In genomic region chr21:41837756-41838297, GRCh38 we compare ENCODE assay signal across 22 cellular contexts.
"Had no signal": no experiment of that assay in that cellular context is flagged by ENCODE, and none has a peak within 500 bp of the region (broad histone marks: within the 10 kb centered on the region; RNA-seq: fewer than 3 reads in every experiment).

No MANE protein-coding gene starts in this region.

- H3K9ac ChIP-seq: neural progenitor cell had no signal

- H2AFZ ChIP-seq: neural progenitor cell had no signal

- H3K4me1 ChIP-seq: breast epithelium, gastrocnemius medialis, heart left ventricle, psoas muscle, upper lobe of left lung had no signal

- FAIRE-seq: astrocyte, small intestine had no signal

- H3K9me3 ChIP-seq: gastrocnemius medialis, psoas muscle had no signal

- H3K4me3 ChIP-seq: breast epithelium, gastrocnemius medialis, heart left ventricle, neural progenitor cell, psoas muscle, thoracic aorta, upper lobe of left lung had no signal

- H3K36me3 ChIP-seq: breast epithelium, neural progenitor cell had no signal

- H3K27me3 ChIP-seq: breast epithelium, gastrocnemius medialis, heart left ventricle, neural progenitor cell, upper lobe of left lung had no signal

- ATAC-seq: esophagus mucosa; gastrocnemius medialis; heart left ventricle; left ventricle myocardium superior; psoas muscle; right cardiac atrium; stimulated activated effector memory CD8-positive, alpha-beta T cell treated with anti-CD3 and anti-CD28 coated beads, Interleukin-12 subunit alpha, Interleukin-12 subunit beta, amount 100 ng/mL, for 72 hours had no signal

- H3K27ac ChIP-seq: breast epithelium, gastrocnemius medialis, heart left ventricle, neural progenitor cell, psoas muscle, thoracic aorta, upper lobe of left lung had no signal

- DNase-seq: activated CD4-positive, alpha-beta T cell treated with anti-CD3 and anti-CD28 coated beads, Interleukin-2, amount 50 U/mL, for 1 hour; activated CD8-positive, alpha-beta memory T cell treated with anti-CD3 and anti-CD28 coated beads for 24 hours; activated CD8-positive, alpha-beta memory T cell treated with anti-CD3 and anti-CD28 coated beads, Interleukin-2, amount 50 U/mL, for 48 hours; activated gamma-delta T cell; activated T-cell treated with anti-CD3 and anti-CD28 coated beads, Interleukin-2, amount 50 U/mL, for 48 hours; cortex of kidney; effector CD4-positive, alpha-beta T cell; gastrocnemius medialis; heart left ventricle; left ventricle myocardium superior; naive B cell; psoas muscle; small intestine; stimulated activated CD4-positive, alpha-beta T cell treated with anti-CD3 and anti-CD28 coated beads, Interleukin-4, amount 100 ng/mL, for 24 hours; upper lobe of left lung had no signal

- H3K4me2 ChIP-seq: neural progenitor cell had no signal
